ENCODE assay signal across 28 cellular contexts in genomic region chr5:165642366-165642765, GRCh38.
A peak's percentile ranks its signal among the peaks of the same experiment; 100 is the strongest.
DNase-seq lines count a peak whose midpoint lies in the region; TF ChIP-seq lines count a peak whose summit lies in the region.
"Had no signal": no experiment of that assay in that cellular context is flagged by ENCODE, and none has a peak within 500 bp of the region (broad histone marks: within the 10 kb centered on the region; RNA-seq: fewer than 3 reads in every experiment).

No MANE protein-coding gene starts in this region.

- TF ChIP-seq CTCF in neural cell (IDR thresholded peaks at IDR 0.05; ENCODE audit: poor library complexity, severe bottlenecking) = no peak

- H3K9ac ChIP-seq in neural cell (ENCODE audit: low read length) = no peak overlapping the region
- H3K9ac ChIP-seq: BLaER1; BLaER1 treated with 17β-estradiol and CSF1 and Interleukin-3, amounts not matched to agents 10 nM and 100 nM had no signal

- H4K20me1 ChIP-seq in neural cell (ENCODE audit: insufficient read depth) = no peaks in the 10 kb centered on the region
- H4K20me1 ChIP-seq: BLaER1; BLaER1 treated with 17β-estradiol and CSF1 and Interleukin-3, amounts not matched to agents 10 nM and 100 nM had no signal

- no peak overlapping the region for H3K4me2 ChIP-seq in neural cell (ENCODE audit: low read length)
- H3K4me2 ChIP-seq: A549; BLaER1; BLaER1 treated with 17β-estradiol and CSF1 and Interleukin-3, amounts not matched to agents 10 nM and 100 nM had no signal

- H3K79me2 ChIP-seq in neural cell (replicated peaks; ENCODE audit: insufficient read depth, low read length) = no peaks in the 10 kb centered on the region

- no peaks in the 10 kb centered on the region for H3K9me2 ChIP-seq in neural cell (ENCODE audit: insufficient read depth, low read length)

- H3K4me3 ChIP-seq in neural cell (ENCODE audit: low read length) = no peak overlapping the region
- H3K4me3 ChIP-seq: A549; BLaER1; BLaER1 treated with 17β-estradiol and CSF1 and Interleukin-3, amounts not matched to agents 10 nM and 100 nM had no signal

- DNase-seq in putamen (ENCODE audit: low spot score) (peak; percentile 14), DMS79 (lab: John Stamatoyannopoulos, UW) (no peak), NCI-H2227 treated with DMSO at 0.1 percent for 48 hours (lab: John Stamatoyannopoulos, UW) (no peak)
- DNase-seq: 8988T; ACHN; AML-193; BE2C; C1 segment of cervical spinal cord; Caco-2; Calu3; CD4-positive, alpha-beta memory T cell; CD4-positive, alpha-beta T cell; CD4-positive, CD25-positive, alpha-beta regulatory T cell; CD8-positive, alpha-beta memory T cell; CD8-positive, alpha-beta T cell; COR-L47; DMS 273 treated with DMSO at 0.1 percent for 48 hours; DMS153; DMS53; DMS79 treated with DMSO at 0.1 percent for 48 hours; DND-41; EL had no signal

- H2AFZ ChIP-seq in neural cell (ENCODE audit: low read depth, low read length) = no peak overlapping the region

- H3F3A ChIP-seq in neural cell (ENCODE audit: insufficient read depth, low read length, poor library complexity, severe bottlenecking) = no peaks in the 10 kb centered on the region

- no peak overlapping the region for H3K27ac ChIP-seq in neural cell (ENCODE audit: low read length)
- H3K27ac ChIP-seq: 22Rv1; A549; BLaER1; BLaER1 treated with 17β-estradiol and CSF1 and Interleukin-3, amounts not matched to agents 10 nM and 100 nM; C4-2B had no signal

- no peak for TF ChIP-seq RAD21 in neural cell (conservative IDR thresholded peaks at IDR 0.05)

- H3K9me3 ChIP-seq in neural cell (ENCODE audit: low read length) = no peaks in the 10 kb centered on the region
- H3K9me3 ChIP-seq: A549; BE2C; BLaER1; BLaER1 treated with 17β-estradiol and CSF1 and Interleukin-3, amounts not matched to agents 10 nM and 100 nM; Caco-2 had no signal

- TF ChIP-seq EP300 in neural cell (conservative IDR thresholded peaks at IDR 0.05; ENCODE audit: poor library complexity, severe bottlenecking) = peak; percentile 65

- H3K36me3 ChIP-seq in neural cell (ENCODE audit: insufficient read depth, low read length) = no peaks in the 10 kb centered on the region
- H3K36me3 ChIP-seq: BE2C; BLaER1; BLaER1 treated with 17β-estradiol and CSF1 and Interleukin-3, amounts not matched to agents 10 nM and 100 nM had no signal

- H3K27me3 ChIP-seq in neural cell (ENCODE audit: insufficient read depth, low read depth, low read length) = no peaks in the 10 kb centered on the region
- H3K27me3 ChIP-seq: BE2C; BLaER1; BLaER1 treated with 17β-estradiol and CSF1 and Interleukin-3, amounts not matched to agents 10 nM and 100 nM had no signal

TF ChIP-seq in neural cell, 6 proteins besides CTCF, POLR2A, EP300 and RAD21:
- TF ChIP-seq SMC3 (conservative IDR thresholded peaks at IDR 0.05; ENCODE audit: poor library complexity) = no peak
- no peak for TF ChIP-seq TAF1 (IDR thresholded peaks at IDR 0.05; ENCODE audit: low read depth)
- peak; percentile 17 for TF ChIP-seq POLR2AphosphoS5 (IDR thresholded peaks at IDR 0.05)
- TF ChIP-seq EZH2 (IDR thresholded peaks at IDR 0.05; ENCODE audit: borderline replicate concordance, insufficient read depth, low read length, poor library complexity, severe bottlenecking) = no peak
- no peak for TF ChIP-seq REST (IDR thresholded peaks at IDR 0.05; ENCODE audit: borderline replicate concordance)
- TF ChIP-seq MXI1 (conservative IDR thresholded peaks at IDR 0.05; ENCODE audit: poor library complexity, severe bottlenecking) = no peak
